In genomic region chr17:28812136-28812979, GRCh38 we compare ENCODE assay signal across 8 cellular contexts. TPM values are rescaled to one million over a fixed set of nuclear protein-coding genes. Genes with fewer than 3 reads are reported as not detected.
DNase-seq lines count a peak whose midpoint lies in the region; ATAC-seq and TF ChIP-seq lines count a peak whose summit lies in the region.

No MANE protein-coding gene starts in this region.

- no peaks in the 10 kb centered on the region for H3K9me3 ChIP-seq in DOHH2 (ENCODE audit: control insufficient read depth, insufficient read depth, low read length)

- ATAC-seq in GM23338 = peak; percentile 97
- ATAC-seq in natural killer cell treated with Interleukin-12 subunit alpha and Interleukin-12 subunit beta and Interleukin-15 and Interleukin-18, amount 100 ng/mL, for 72 hours = peak; percentile 100

- H3K4me1 ChIP-seq in DOHH2 (ENCODE audit: control insufficient read depth, low read length) (peaks cover 45% of the 10 kb centered on the region), GM23338 (ENCODE audit: insufficient read depth) (peaks cover 34% of the 10 kb centered on the region)

- no peaks in the 10 kb centered on the region for H3K9me2 ChIP-seq in DOHH2 (replicated peaks; ENCODE audit: control insufficient read depth, low read length)
- H3K9me2 ChIP-seq in GM23338 (ENCODE audit: insufficient read depth) = no peaks in the 10 kb centered on the region

- H3K27ac ChIP-seq in DOHH2 (ENCODE audit: low read depth, low read length) (peak overlapping the region; percentile 70), GM23338 (ENCODE audit: low read depth) (peak overlapping the region; percentile 97)

- H3K36me3 ChIP-seq in DOHH2 (ENCODE audit: control insufficient read depth, low read length) (no peaks in the 10 kb centered on the region), GM23338 (ENCODE audit: insufficient read depth) (no peaks in the 10 kb centered on the region)

- peaks cover 41% of the 10 kb centered on the region for H3K4me1 Mint-ChIP-seq in GM23338
- peaks cover 33% of the 10 kb centered on the region for H3K4me1 Mint-ChIP-seq in activated T-helper 2 cell treated with anti-CD3 and anti-CD28 coated beads, Interferon-gamma antibody, Interleukin-2, Interleukin-4, amounts not matched to agents 10 μg/mL and 5 μg/mL and 100 μg/mL, durations not matched to agents 14 hours and 24 hours and 36 hours (ENCODE audit: low read depth)
- peaks cover 16 to 27% of the 10 kb centered on the region in 2 donors for H3K4me1 Mint-ChIP-seq in natural killer cell treated with Interleukin-12 subunit alpha and Interleukin-12 subunit beta and Interleukin-15 and Interleukin-18, amount 100 ng/mL, for 72 hours (ENCODE audit: low read depth in 2 of 2)

- H3K27me3 ChIP-seq in DOHH2 (ENCODE audit: control insufficient read depth, low read length) (no peaks in the 10 kb centered on the region), GM23338 (ENCODE audit: insufficient read depth) (no peaks in the 10 kb centered on the region)

- H3K36me3 Mint-ChIP-seq in GM23338 (ENCODE audit: low read depth) = peaks cover 2% of the 10 kb centered on the region; the same call in 2 of the 3 replicates
- H3K36me3 Mint-ChIP-seq in activated T-helper 2 cell treated with anti-CD3 and anti-CD28 coated beads, Interferon-gamma antibody, Interleukin-2, Interleukin-4, amounts not matched to agents 10 μg/mL and 5 μg/mL and 100 μg/mL, durations not matched to agents 14 hours and 24 hours and 36 hours (ENCODE audit: low read depth) = peaks cover 10% of the 10 kb centered on the region
- H3K36me3 Mint-ChIP-seq in natural killer cell treated with Interleukin-12 subunit alpha and Interleukin-12 subunit beta and Interleukin-15 and Interleukin-18, amount 100 ng/mL, for 72 hours = no peaks in the 10 kb centered on the region

- peak overlapping the region; percentile 94 for H3K27ac Mint-ChIP-seq in GM23338
- peak overlapping the region; percentile 91 for H3K27ac Mint-ChIP-seq in activated T-helper 2 cell treated with anti-CD3 and anti-CD28 coated beads, Interferon-gamma antibody, Interleukin-2, Interleukin-4, amounts not matched to agents 10 μg/mL and 5 μg/mL and 100 μg/mL, durations not matched to agents 14 hours and 24 hours and 36 hours
- peak overlapping the region; percentile 53 to 72 for H3K27ac Mint-ChIP-seq in natural killer cell treated with Interleukin-12 subunit alpha and Interleukin-12 subunit beta and Interleukin-15 and Interleukin-18, amount 100 ng/mL, for 72 hours

- no peak for TF ChIP-seq CTCF in DOHH2 (IDR thresholded peaks at IDR 0.05; ENCODE audit: low read depth, low read length, poor library complexity, severe bottlenecking)
- TF ChIP-seq CTCF in GM23338 (conservative IDR thresholded peaks at IDR 0.05; ENCODE audit: low read depth in 2 of 2) = no peak
- no peak for TF ChIP-seq CTCF in fibroblast of pulmonary artery (IDR thresholded peaks at IDR 0.05; ENCODE audit: low read length, missing control alignments)

- H3K4me2 ChIP-seq in DOHH2 (ENCODE audit: low read length) (peak overlapping the region; percentile 70), GM23338 (peak overlapping the region; percentile 79)

- intact Hi-C loops in activated T-helper 2 cell treated with anti-CD3 and anti-CD28 coated beads, Interferon-gamma antibody, Interleukin-2, Interleukin-4, amounts not matched to agents 10 μg/mL and 5 μg/mL and 100 μg/mL, durations not matched to agents 14 hours and 24 hours and 36 hours (cut with micrococcal nuclease) = loop anchor here (2.0 to 5.0 kb wide), 5 partner anchors 30 to 140 kb away; partner anchors contain the start of genes FAM222B, NEK8 and PHF12

- H4K20me1 ChIP-seq in DOHH2 (ENCODE audit: control insufficient read depth, insufficient read depth, low read depth, low read length) (no peaks in the 10 kb centered on the region), GM23338 (replicated peaks; ENCODE audit: insufficient read depth) (peaks cover 2% of the 10 kb centered on the region; the same call in 1 of the 2 replicates)

- H3F3A ChIP-seq in DOHH2 (ENCODE audit: control insufficient read depth, insufficient read depth) = peaks cover 16% of the 10 kb centered on the region; the same call in 1 of the 2 replicates
- peaks cover 13% of the 10 kb centered on the region; the same call in 1 of the 2 replicates for H3F3A ChIP-seq in GM23338 (replicated peaks; ENCODE audit: low read depth)

- no peaks in the 10 kb centered on the region for H3K9me3 Mint-ChIP-seq in GM23338
- no peaks in the 10 kb centered on the region for H3K9me3 Mint-ChIP-seq in activated T-helper 2 cell treated with anti-CD3 and anti-CD28 coated beads, Interferon-gamma antibody, Interleukin-2, Interleukin-4, amounts not matched to agents 10 μg/mL and 5 μg/mL and 100 μg/mL, durations not matched to agents 14 hours and 24 hours and 36 hours
- no peaks in the 10 kb centered on the region for H3K9me3 Mint-ChIP-seq in natural killer cell treated with Interleukin-12 subunit alpha and Interleukin-12 subunit beta and Interleukin-15 and Interleukin-18, amount 100 ng/mL, for 72 hours

- H3K4me3 ChIP-seq in DOHH2 (ENCODE audit: low read length) (peak overlapping the region; percentile 81), GM23338 (peak overlapping the region; percentile 74), fibroblast of pulmonary artery (replicated peaks; ENCODE audit: low read depth, low read length) (peak overlapping the region; percentile 95)

- DNase-seq in GM23338 (ENCODE audit: low spot score) (peak; percentile 99), Kasumi-1 (lab: John Stamatoyannopoulos, UW) (peak; percentile 96 to 97), RPMI7951 (ENCODE audit: low read depth) (peak; percentile 93), fibroblast of pulmonary artery (ENCODE audit: low read depth) (peak; percentile 97)
- peak; percentile 95 for DNase-seq in activated T-helper 2 cell treated with anti-CD3 and anti-CD28 coated beads, Interferon-gamma antibody, Interleukin-2, Interleukin-4, amounts not matched to agents 10 μg/mL and 5 μg/mL and 100 μg/mL, durations not matched to agents 14 hours and 24 hours and 36 hours (ENCODE audit: low spot score)
- peak; percentile 97 for DNase-seq in natural killer cell treated with Interleukin-12 subunit alpha and Interleukin-12 subunit beta and Interleukin-15 and Interleukin-18, amount 100 ng/mL, for 72 hours (ENCODE audit: low spot score)
- DNase-seq in stimulated activated naive CD4-positive, alpha-beta T cell treated with Interleukin-2 at 50 U/mL for 16 hours (lab: John Stamatoyannopoulos, UW) = peak; percentile 97

- H3K79me2 ChIP-seq in DOHH2 (ENCODE audit: control insufficient read depth, low read length) (peaks cover 79% of the 10 kb centered on the region), GM23338 (replicated peaks; ENCODE audit: insufficient read depth) (peaks cover 83% of the 10 kb centered on the region)

- peaks cover 7% of the 10 kb centered on the region for H3K27me3 Mint-ChIP-seq in GM23338 (ENCODE audit: insufficient read depth, low read depth, poor library complexity)
- no peaks in the 10 kb centered on the region for H3K27me3 Mint-ChIP-seq in activated T-helper 2 cell treated with anti-CD3 and anti-CD28 coated beads, Interferon-gamma antibody, Interleukin-2, Interleukin-4, amounts not matched to agents 10 μg/mL and 5 μg/mL and 100 μg/mL, durations not matched to agents 14 hours and 24 hours and 36 hours (ENCODE audit: low read depth)
- no peaks in the 10 kb centered on the region for H3K27me3 Mint-ChIP-seq in natural killer cell treated with Interleukin-12 subunit alpha and Interleukin-12 subunit beta and Interleukin-15 and Interleukin-18, amount 100 ng/mL, for 72 hours

- peak overlapping the region; percentile 88 for H3K4me3 Mint-ChIP-seq in GM23338
- H3K4me3 Mint-ChIP-seq in activated T-helper 2 cell treated with anti-CD3 and anti-CD28 coated beads, Interferon-gamma antibody, Interleukin-2, Interleukin-4, amounts not matched to agents 10 μg/mL and 5 μg/mL and 100 μg/mL, durations not matched to agents 14 hours and 24 hours and 36 hours (ENCODE audit: low read depth) = peak overlapping the region; percentile 92
- H3K4me3 Mint-ChIP-seq in natural killer cell treated with Interleukin-12 subunit alpha and Interleukin-12 subunit beta and Interleukin-15 and Interleukin-18, amount 100 ng/mL, for 72 hours = peak overlapping the region; percentile 91

- H2AFZ ChIP-seq in GM23338 = no peak overlapping the region

TF ChIP-seq in GM23338, 12 proteins besides CTCF, POLR2A, EP300 and RAD21:
- no peak for TF ChIP-seq STAT1 (IDR thresholded peaks at IDR 0.05; ENCODE audit: unreplicated experiment)
- TF ChIP-seq ETS1 (IDR thresholded peaks at IDR 0.05) = no peak
- peak; percentile 84 for TF ChIP-seq POLR2AphosphoS5 (IDR thresholded peaks at IDR 0.05; ENCODE audit: low read depth)
- no peak for TF ChIP-seq ZNF331 (CRISPR knock-in tag; IDR thresholded peaks at IDR 0.05; ENCODE audit: low read depth)
- no peak for TF ChIP-seq JUNB (IDR thresholded peaks at IDR 0.05; ENCODE audit: unreplicated experiment)

RNA-seq across cellular contexts. Expression of gene FAM222B, which starts 30.2 kb away (rescaled TPM):
- total RNA-seq in GM23338 (2014; rRNA removed; shearing (Covaris generic)) = 78.5 and 87.3 TPM in 2 replicates
- 61.8 and 63.7 TPM in 2 replicates for polyA plus RNA-seq in GM23338 (2016; fragmentation: Nextera tagmentation; extraction: Ambion mirVana)
- 2.4 and 3.4 TPM in 2 replicates for total RNA-seq in RPMI7951 (2014; rRNA removed; shearing (Covaris generic))
- 19.6 and 23.0 TPM in 2 replicates for total RNA-seq in activated T-helper 2 cell treated with anti-CD3 and anti-CD28 coated beads, Interferon-gamma antibody, Interleukin-2, Interleukin-4, amounts not matched to agents 10 μg/mL and 5 μg/mL and 100 μg/mL, durations not matched to agents 14 hours and 24 hours and 36 hours
- 10 to 100 TPM; 21.7 to 23.5 TPM for total RNA-seq in natural killer cell treated with Interleukin-12 subunit alpha and Interleukin-12 subunit beta and Interleukin-15 and Interleukin-18, amount 100 ng/mL, for 72 hours

RNA-seq across cellular contexts. Expression of gene ERAL1, which starts 42.5 kb away (rescaled TPM):
- total RNA-seq in GM23338 (2014; rRNA removed; shearing (Covaris generic)) = 118 and 121 TPM in 2 replicates
- 77.1 and 77.5 TPM in 2 replicates for polyA plus RNA-seq in GM23338 (2016; fragmentation: Nextera tagmentation; extraction: Ambion mirVana)
- total RNA-seq in RPMI7951 (2014; rRNA removed; shearing (Covaris generic)) = 29.8 and 29.9 TPM in 2 replicates
- 54.5 and 60.4 TPM in 2 replicates for total RNA-seq in activated T-helper 2 cell treated with anti-CD3 and anti-CD28 coated beads, Interferon-gamma antibody, Interleukin-2, Interleukin-4, amounts not matched to agents 10 μg/mL and 5 μg/mL and 100 μg/mL, durations not matched to agents 14 hours and 24 hours and 36 hours
- total RNA-seq in natural killer cell treated with Interleukin-12 subunit alpha and Interleukin-12 subunit beta and Interleukin-15 and Interleukin-18, amount 100 ng/mL, for 72 hours = 100 to 1,000 TPM in 1 of 2 donors, 10 to 100 TPM in 1; 55.9 to 105 TPM

Comparison
In these comparisons a context has a peak if more than half of its experiments do, and no peak if none do; other contexts are left out.
1. Peak in every context shown above with its lines: DNase-seq, ATAC-seq, H3K4me3 ChIP-seq and H3K27ac ChIP-seq.